ENCODE assay signal across 8 cellular contexts in the genomic region with DNA sequence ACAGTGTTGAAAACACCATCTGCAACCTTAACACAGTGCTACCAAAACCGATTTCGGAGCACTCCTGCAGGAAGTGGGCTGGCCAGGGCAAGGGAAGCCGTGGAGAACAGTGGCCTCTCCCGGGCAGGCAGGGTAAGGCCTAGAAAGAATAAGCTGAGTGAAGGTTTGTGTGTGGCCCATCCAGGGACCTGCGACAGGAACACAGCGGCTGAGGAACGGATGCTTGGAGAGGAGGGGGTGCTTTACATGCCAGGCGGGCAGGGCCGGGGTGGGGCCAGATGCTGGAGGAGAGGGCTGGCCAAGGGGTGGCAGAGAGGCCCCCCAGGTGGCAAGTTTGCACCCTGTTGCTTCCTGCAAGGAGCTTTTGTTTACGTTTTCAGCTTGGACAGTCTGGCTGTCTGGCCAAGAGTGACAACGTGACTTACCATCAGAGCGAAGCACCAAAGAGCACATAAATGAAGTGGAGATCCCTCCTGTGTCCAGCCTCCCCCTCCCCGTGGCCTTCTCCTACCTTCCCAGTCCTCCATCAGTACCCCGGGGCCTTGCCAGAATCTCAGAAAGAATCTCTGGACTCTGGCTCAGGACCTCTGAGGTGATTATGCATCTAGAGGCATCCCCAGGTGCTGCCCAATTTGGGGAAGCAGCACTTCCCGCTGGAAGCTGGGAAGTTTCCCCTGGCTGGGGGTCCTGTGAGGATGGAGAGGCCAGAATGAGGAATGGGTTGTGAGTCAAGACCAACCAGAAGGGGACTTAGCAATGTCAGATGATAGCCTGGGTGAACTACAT.
DNase-seq lines count a peak whose midpoint lies in the region; ATAC-seq and TF ChIP-seq lines count a peak whose summit lies in the region.

No MANE protein-coding gene starts in this region.

- no peak for TF ChIP-seq EP300 in Ishikawa (IDR thresholded peaks at IDR 0.05; ENCODE audit: borderline replicate concordance)
- TF ChIP-seq EP300 in gastroesophageal sphincter (IDR thresholded peaks at IDR 0.05): no peak

- peak; percentile 67 for DNase-seq in CMK (ENCODE audit: low read depth)
- DNase-seq in RWPE1 (ENCODE audit: low spot score): peak; percentile 80
- peak; percentile 68 for DNase-seq in activated gamma-delta T cell treated with Interleukin-2 at 50 U/mL for 16 hours
- DNase-seq in nucleus accumbens (lab: John Stamatoyannopoulos, UW): peak in 53 of 56 donors; percentile 10 to 84 (median 65)
- DNase-seq in tibial artery: peak; percentile 76 to 89

- peaks cover 8 to 60% (median 39%) of the 10 kb centered on the region in 3 donors for H3K4me1 ChIP-seq in gastroesophageal sphincter
- peaks cover 5 to 84% (median 51%) of the 10 kb centered on the region in 4 donors for H3K4me1 ChIP-seq in tibial artery

- POLR2A ChIA-PET in RWPE1 (lab: Yijun Ruan, JAX; ENCODE audit: low non-redundant PET): no interaction called here

- TF ChIP-seq RAD21 in Ishikawa (IDR thresholded peaks at IDR 0.05; ENCODE audit: low read depth): peak; percentile 94

- CTCF ChIA-PET in RWPE1 (lab: Yijun Ruan, JAX): interaction anchor here (0.6 to 1.7 kb wide), 10 partner anchors 72 to 236 kb away, joined by 3 to 7 read pairs (median 4); no protein-coding TSS in a partner anchor

- intact Hi-C loops in tibial artery (cut with DNase I; ENCODE audit: low total_unique reads): no loop called here

- H3K36me3 ChIP-seq in gastroesophageal sphincter (no peaks in the 10 kb centered on the region), tibial artery (no peaks in the 10 kb centered on the region)

- TF ChIP-seq POLR2A in gastroesophageal sphincter (IDR thresholded peaks at IDR 0.05): no peak

- H3K27ac ChIP-seq in RWPE1 (peak overlapping the region; percentile 91), gastroesophageal sphincter (peak overlapping the region; percentile 75 to 92 (median 89)), tibial artery (peak overlapping the region; percentile 89 to 92)

- peak; percentile 88 for TF ChIP-seq CTCF in RWPE1 (conservative IDR thresholded peaks at IDR 0.05; ENCODE audit: low read depth)
- peak; percentile 68 to 90 (median 80) for TF ChIP-seq CTCF in gastroesophageal sphincter (IDR thresholded peaks at IDR 0.05)
- TF ChIP-seq CTCF in tibial artery (IDR thresholded peaks at IDR 0.05): peak; percentile 78 to 80

- H3K4me3 ChIP-seq in gastroesophageal sphincter (peak overlapping the region in 1 of 2 donors; percentile 62), tibial artery (peak overlapping the region; percentile 63 to 76)

- no peaks in the 10 kb centered on the region for H3K27me3 ChIP-seq in gastroesophageal sphincter
- H3K27me3 ChIP-seq in tibial artery: no peaks in the 10 kb centered on the region

- ATAC-seq in GM21423 (IDR thresholded peaks at IDR 0.05; ENCODE audit: unreplicated experiment) (peak; percentile 46), gastroesophageal sphincter (peak; percentile 60)

- H3K9me3 ChIP-seq in gastroesophageal sphincter (no peaks in the 10 kb centered on the region), tibial artery (no peaks in the 10 kb centered on the region)

- WGBS in gastroesophageal sphincter (ENCODE audit: low coverage in 1 of 2), 2 donors: 24 to 48% methylated on average over 3 to 12 of the region's 15 CpGs

TF ChIP-seq in Ishikawa, 13 proteins besides CTCF, POLR2A, EP300 and RAD21:
- TF ChIP-seq YY1 (IDR thresholded peaks at IDR 0.05; ENCODE audit: low read depth) (no peak), EGR1 (IDR thresholded peaks at IDR 0.05) (no peak), ZBTB7A (IDR thresholded peaks at IDR 0.05; ENCODE audit: low read depth) (no peak), TEAD4 (IDR thresholded peaks at IDR 0.05) (no peak), CREB1 (IDR thresholded peaks at IDR 0.05; ENCODE audit: low read depth) (no peak), CEBPB (IDR thresholded peaks at IDR 0.05) (no peak)
- TF ChIP-seq, protein P1, sequence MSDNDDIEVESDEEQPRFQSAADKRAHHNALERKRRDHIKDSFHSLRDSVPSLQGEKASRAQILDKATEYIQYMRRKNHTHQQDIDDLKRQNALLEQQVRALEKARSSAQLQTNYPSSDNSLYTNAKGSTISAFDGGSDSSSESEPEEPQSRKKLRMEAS (IDR thresholded peaks at IDR 0.05): no peak
